In the genomic region with DNA sequence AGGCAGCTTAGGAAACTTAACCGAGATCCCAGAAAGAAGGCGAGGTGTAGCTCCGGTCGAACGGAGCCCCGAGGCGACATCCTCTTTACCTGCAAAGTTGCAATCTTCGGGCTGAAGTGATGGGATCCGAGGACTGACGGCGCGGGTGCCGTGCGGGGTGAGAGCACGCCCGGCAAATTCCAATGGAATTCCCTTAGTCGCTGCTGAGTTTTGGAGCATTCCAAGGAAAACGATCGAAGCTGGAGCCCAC, we compare ENCODE assay signal across 9 cellular contexts. TPM values are rescaled to one million over a fixed set of nuclear protein-coding genes. Genes with fewer than 3 reads are reported as not detected.
DNase-seq lines count a peak whose midpoint lies in the region; ATAC-seq and TF ChIP-seq lines count a peak whose summit lies in the region.
"Had no signal": no experiment of that assay in that cellular context is flagged by ENCODE, and none has a peak within 500 bp of the region (broad histone marks: within the 10 kb centered on the region; RNA-seq: fewer than 3 reads in every experiment).

No MANE protein-coding gene starts in this region.

- H2AK5ac ChIP-seq in mesenchymal stem cell (ENCODE audit: low read length, severe bottlenecking): no peak overlapping the region

- H2AFZ ChIP-seq in mesenchymal stem cell (ENCODE audit: low read depth, low read length): peak overlapping the region; percentile 43

- no peak overlapping the region for H2BK5ac ChIP-seq in mesenchymal stem cell (ENCODE audit: low read depth, low read length, poor library complexity, severe bottlenecking)

- no peak overlapping the region for H3K27ac ChIP-seq in duodenal mucosa (ENCODE audit: low read depth, low read length)
- H3K27ac ChIP-seq in mesenchymal stem cell (ENCODE audit: low read length, poor library complexity, severe bottlenecking): no peak overlapping the region
- peak overlapping the region in 1 of 3 donors; percentile 4 for H3K27ac ChIP-seq in thyroid gland

- peak overlapping the region; percentile 69 to 70 for H3K4me3 ChIP-seq in duodenal mucosa (ENCODE audit: low read depth in 1 of 2, low read length in 2 of 2)
- H3K4me3 ChIP-seq in mesenchymal stem cell (ENCODE audit: insufficient read depth in 1 of 2, low read depth in 1 of 2, low read length in 2 of 2): peak overlapping the region; percentile 61 to 91
- H3K4me3 ChIP-seq in thyroid gland (replicated peaks in 1 of 3): peak overlapping the region in 2 of 3 donors; percentile 13 to 28

- H2BK15ac ChIP-seq in mesenchymal stem cell (ENCODE audit: low read depth, poor library complexity, severe bottlenecking): peak overlapping the region; percentile 12

- intact Hi-C loops in thyroid gland (cut with DNase I): no loop called here

- H3K79me1 ChIP-seq in mesenchymal stem cell (replicated peaks; ENCODE audit: low read length, poor library complexity, severe bottlenecking): no peaks in the 10 kb centered on the region

- peak overlapping the region in 1 of 2 experiments; percentile 79 for H3K23ac ChIP-seq in mesenchymal stem cell (ENCODE audit: low read length in 2 of 2)

- H4K8ac ChIP-seq in mesenchymal stem cell (ENCODE audit: low read length): no peak overlapping the region

- H3K36me3 ChIP-seq in duodenal mucosa (ENCODE audit: control insufficient read depth in 1 of 2, insufficient read depth in 2 of 2, low read length in 2 of 2) (no peaks in the 10 kb centered on the region), mesenchymal stem cell (ENCODE audit: control insufficient read depth in 1 of 2, insufficient read depth in 2 of 2, low read depth in 1 of 2, low read length in 2 of 2) (no peaks in the 10 kb centered on the region), thyroid gland (no peaks in the 10 kb centered on the region)

- TF ChIP-seq CTCF in thyroid gland (IDR thresholded peaks at IDR 0.05): no peak

- H3K4me1 ChIP-seq in duodenal mucosa (ENCODE audit: control insufficient read depth in 1 of 2, insufficient read depth in 2 of 2, low read length in 2 of 2): peaks cover 14 to 15% of the 10 kb centered on the region in 2 donors
- peaks cover 15% of the 10 kb centered on the region for H3K4me1 ChIP-seq in mesenchymal stem cell (ENCODE audit: control insufficient read depth, insufficient read depth, low read depth, low read length)
- H3K4me1 ChIP-seq in thyroid gland: peaks cover 6 to 12% of the 10 kb centered on the region in 2 donors

- under 1% methylated on average over 18 of the region's 19 CpGs for WGBS in mesenchymal stem cell
- 0 to 1% methylated on average over 6 to 16 of the region's 19 CpGs for WGBS in thyroid gland, 2 donors

- peak overlapping the region; percentile 75 for H3K4me2 ChIP-seq in mesenchymal stem cell (ENCODE audit: low read length, poor library complexity, severe bottlenecking)

- no peaks in the 10 kb centered on the region for H3K9me3 ChIP-seq in duodenal mucosa (ENCODE audit: control insufficient read depth in 1 of 2, low read length in 2 of 2)
- H3K9me3 ChIP-seq in mesenchymal stem cell (ENCODE audit: control insufficient read depth, low read length): no peaks in the 10 kb centered on the region
- H3K9me3 ChIP-seq in thyroid gland: no peaks in the 10 kb centered on the region

- no peak for TF ChIP-seq POLR2A in thyroid gland (IDR thresholded peaks at IDR 0.05)

- H3K14ac ChIP-seq in mesenchymal stem cell (ENCODE audit: low read length in 2 of 2): no peak overlapping the region

- H3K9ac ChIP-seq in duodenal mucosa (ENCODE audit: low read depth in 1 of 2, low read length in 2 of 2) (peak overlapping the region in 1 of 2 donors; percentile 19), mesenchymal stem cell (ENCODE audit: low read length) (peak overlapping the region; percentile 79)

- DNase-seq in NCI-H345 (lab: John Stamatoyannopoulos, UW) (peak; percentile 16), NCI-H345 treated with DMSO at 0.1 percent for 48 hours (lab: John Stamatoyannopoulos, UW; ENCODE audit: unreplicated experiment) (no peak), mesenchymal stem cell (no peak), thyroid gland (no peak), NCI-H1048 (lab: John Stamatoyannopoulos, UW) (no peak), T-helper 1 cell (no peak)

- H2BK12ac ChIP-seq in mesenchymal stem cell (ENCODE audit: low read length in 2 of 2): peak overlapping the region in 1 of 2 experiments; percentile 79

- no peak overlapping the region for H3K4ac ChIP-seq in mesenchymal stem cell (ENCODE audit: low read depth in 1 of 2, low read length in 2 of 2)

- H3K27me3 ChIP-seq in duodenal mucosa (ENCODE audit: control insufficient read depth in 1 of 2, insufficient read depth in 2 of 2, low read length in 2 of 2) (peaks cover 37 to 43% of the 10 kb centered on the region in 2 donors), mesenchymal stem cell (ENCODE audit: control insufficient read depth in 1 of 2, insufficient read depth in 1 of 2, low read length in 2 of 2) (no peaks in the 10 kb centered on the region), thyroid gland (peaks cover 6% of the 10 kb centered on the region)

- no peak overlapping the region for H2BK120ac ChIP-seq in mesenchymal stem cell (ENCODE audit: low read depth, low read length)

- no peak for ATAC-seq in GM21825 (IDR thresholded peaks at IDR 0.05; ENCODE audit: unreplicated experiment)

- H3K18ac ChIP-seq in mesenchymal stem cell (ENCODE audit: low read depth in 1 of 2, low read length in 2 of 2): peak overlapping the region; percentile 16 to 61

- no peak overlapping the region for H4K91ac ChIP-seq in mesenchymal stem cell (ENCODE audit: low read length)

RNA-seq across cellular contexts. Expression of gene TRPC4, which starts 0.1 kb away (rescaled TPM):
- 3.0 TPM for polyA plus RNA-seq in mesenchymal stem cell (2013, experiment 1 of 2)
- 2.7 TPM for polyA plus RNA-seq in mesenchymal stem cell (2013, experiment 2 of 2)
- 1 to 10 TPM in 2 of 4 donors, under 1 TPM in 2; 0.11 to 3.2 (median 0.79) TPM for total RNA-seq in thyroid gland
- total RNA-seq: SK-MEL-5 had no signal

Comparison
In these comparisons a context has a peak if more than half of its experiments do, and no peak if none do; other contexts are left out.
1. H3K4me3 ChIP-seq: peak in every context shown above with its lines; median percentile 76 in mesenchymal stem cell; 70 in duodenal mucosa; 20 in thyroid gland.